ENCODE assay signal across 23 cellular contexts in the genomic region with DNA sequence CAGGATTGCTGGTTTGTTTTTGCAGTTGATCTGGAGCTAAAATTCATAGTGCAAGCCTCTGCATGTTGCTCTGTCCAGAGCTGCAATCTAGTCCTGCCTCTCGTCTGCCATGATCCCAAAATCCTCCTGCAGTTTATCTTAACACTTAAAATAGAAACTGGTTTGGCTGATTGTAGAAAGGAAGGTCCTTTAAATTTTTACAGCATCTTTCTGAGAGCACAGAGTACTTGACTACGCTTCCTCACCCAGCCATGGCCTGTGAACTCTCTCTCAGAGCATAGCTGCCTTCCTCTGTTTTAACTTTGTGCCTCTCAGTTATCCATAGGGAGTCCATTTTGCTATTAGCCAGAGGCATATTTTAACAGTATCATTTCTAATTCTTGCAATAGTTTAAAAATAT.
A peak's percentile ranks its signal among the peaks of the same experiment; 100 is the strongest.
DNase-seq lines count a peak whose midpoint lies in the region; ATAC-seq, FAIRE-seq and TF ChIP-seq lines count a peak whose summit lies in the region.
"Had no signal": no experiment of that assay in that cellular context is flagged by ENCODE, and none has a peak within 500 bp of the region (broad histone marks: within the 10 kb centered on the region; RNA-seq: fewer than 3 reads in every experiment).

No MANE protein-coding gene starts in this region.

- no peaks in the 10 kb centered on the region for H3F3A ChIP-seq in GM23248 (ENCODE audit: insufficient read depth)

- H3K9ac ChIP-seq in GM23248: no peak overlapping the region
- H3K9ac ChIP-seq in KMS-11: peak overlapping the region; percentile 58; the same call in 1 of the 2 replicates
- H3K9ac ChIP-seq in keratinocyte (ENCODE audit: control insufficient read depth, extremely low read depth, insufficient read depth, low read length): no peak overlapping the region

- no peak for TF ChIP-seq CTCF in KMS-11 (conservative IDR thresholded peaks at IDR 0.05; ENCODE audit: low read depth, low read length)
- TF ChIP-seq CTCF in keratinocyte (optimal IDR thresholded peaks at IDR 0.05 in 1 of 3, IDR thresholded peaks at IDR 0.05 in 1 of 3, conservative IDR thresholded peaks at IDR 0.05 in 1 of 3; ENCODE audit: extremely low read depth in 1 of 3, insufficient read depth in 2 of 3, low read length in 3 of 3): no peak

- H3K27ac ChIP-seq in GM23248: no peak overlapping the region
- peak overlapping the region; percentile 90 for H3K27ac ChIP-seq in KMS-11
- H3K27ac ChIP-seq in esophagus (ENCODE audit: low read depth in 2 of 2, low read length in 1 of 2): peak overlapping the region; percentile 65 to 83
- H3K27ac ChIP-seq in keratinocyte (ENCODE audit: control insufficient read depth, insufficient read depth, low read length): no peak overlapping the region
- H3K27ac ChIP-seq: ascending aorta, gastrocnemius medialis, lower lobe of right lung, Peyer's patch had no signal

- H3K36me3 ChIP-seq in GM23248 (ENCODE audit: low read depth) (no peaks in the 10 kb centered on the region), KMS-11 (ENCODE audit: insufficient read depth) (no peaks in the 10 kb centered on the region), esophagus (ENCODE audit: control insufficient read depth in 2 of 2, insufficient read depth in 2 of 2, low read length in 1 of 2) (no peaks in the 10 kb centered on the region), keratinocyte (ENCODE audit: control insufficient read depth in 2 of 2, extremely low read depth in 1 of 2, insufficient read depth in 2 of 2, low read length in 2 of 2) (no peaks in the 10 kb centered on the region)
- H3K36me3 ChIP-seq: ascending aorta, gastrocnemius medialis, lower lobe of right lung, Peyer's patch had no signal

- no peaks in the 10 kb centered on the region for H3K9me1 ChIP-seq in keratinocyte (ENCODE audit: control insufficient read depth, extremely low read depth, insufficient read depth, low read length)

- dilution Hi-C loops in keratinocyte (cut with MboI; ENCODE audit: extremely low pct_ligation_motif_present, low sequenced_read_pairs): no loop called here

- peak; percentile 57 for FAIRE-seq in keratinocyte (lab: Jason Lieb, UNC)
- FAIRE-seq: TTC549 had no signal

- H2AFZ ChIP-seq in GM23248 (0 out of 2 replicates have a peak overlapping the region, but pooled peaks have one; percentile 34), KMS-11 (ENCODE audit: low read depth) (peak overlapping the region; percentile 86), keratinocyte (ENCODE audit: control insufficient read depth, low read length) (peak overlapping the region; percentile 69)

- DNase-seq in GM23248 (no peak), keratinocyte (ENCODE audit: low read depth, low spot score) (no peak), NCI-H526 (lab: John Stamatoyannopoulos, UW) (no peak)
- no peak for DNase-seq in activated CD4-positive, CD25-positive, alpha-beta regulatory T cell (lab: John Stamatoyannopoulos, UW)
- DNase-seq in stimulated activated CD4-positive, alpha-beta T cell treated with anti-CD3 and anti-CD28 coated beads, Interleukin-1b, Interleukin-23, amount 100 ng/mL, for 48 hours: no peak
- DNase-seq: activated CD4-positive, alpha-beta memory T cell treated with anti-CD3 and anti-CD28 coated beads, Interleukin-2, amount 10 ng/mL, durations not matched to agents 7 days and 5 days; activated CD4-positive, CD25-positive, alpha-beta regulatory T cell treated with anti-CD3 and anti-CD28 coated beads, Interleukin-2, amount 50 U/mL, for 72 hours; activated effector memory CD4-positive, alpha-beta T cell treated with Interleukin-2 at 50 U/mL for 16 hours; activated naive CD8-positive, alpha-beta T cell treated with anti-CD3 and anti-CD28 coated beads for 36 hours; cerebellar nuclear complex; erythroblast; gastrocnemius medialis; H7; KBM-7; lower lobe of right lung; NCI-H1436 treated with DMSO at 0.1 percent for 48 hours; NK-92 treated with Interleukin-12 subunit alpha and Interleukin-12 subunit beta, amount 100 ng/mL, for 24 hours; Peyer's patch had no signal

- in situ Hi-C loops in GM23248 (cut with MboI): no loop called here

- H3K27me3 ChIP-seq in GM23248 (replicated peaks; ENCODE audit: insufficient read depth) (no peaks in the 10 kb centered on the region), KMS-11 (ENCODE audit: insufficient read depth, low read depth) (no peaks in the 10 kb centered on the region), esophagus (ENCODE audit: control insufficient read depth in 1 of 2, insufficient read depth in 2 of 2, low read length in 2 of 2) (no peaks in the 10 kb centered on the region), keratinocyte (ENCODE audit: control insufficient read depth, extremely low read depth, insufficient read depth, low read length) (no peaks in the 10 kb centered on the region)
- H3K27me3 ChIP-seq: ascending aorta, gastrocnemius medialis, Peyer's patch had no signal

- H3K9me3 ChIP-seq in GM23248 (ENCODE audit: low read depth): no peaks in the 10 kb centered on the region
- H3K9me3 ChIP-seq in esophagus (ENCODE audit: control insufficient read depth in 2 of 2, insufficient read depth in 1 of 2, low read depth in 1 of 2, low read length in 1 of 2): no peaks in the 10 kb centered on the region
- H3K9me3 ChIP-seq in keratinocyte (ENCODE audit: control insufficient read depth, low read depth, low read length): no peaks in the 10 kb centered on the region
- H3K9me3 ChIP-seq: ascending aorta, gastrocnemius medialis, lower lobe of right lung, Peyer's patch had no signal

- H3K4me1 ChIP-seq in GM23248 (ENCODE audit: insufficient read depth) (peaks cover 20% of the 10 kb centered on the region), KMS-11 (ENCODE audit: low read depth, poor library complexity, severe bottlenecking) (peaks cover 24% of the 10 kb centered on the region), esophagus (ENCODE audit: control insufficient read depth in 2 of 2, insufficient read depth in 2 of 2, low read length in 1 of 2) (peaks cover 0 to 6% of the 10 kb centered on the region in 2 donors), keratinocyte (ENCODE audit: control insufficient read depth, extremely low read depth, insufficient read depth, low read length) (peaks cover 8% of the 10 kb centered on the region)
- H3K4me1 ChIP-seq: gastrocnemius medialis, lower lobe of right lung, Peyer's patch had no signal

- no peaks in the 10 kb centered on the region for H3K79me2 ChIP-seq in GM23248 (ENCODE audit: insufficient read depth)
- no peaks in the 10 kb centered on the region for H3K79me2 ChIP-seq in KMS-11 (ENCODE audit: insufficient read depth, low read depth)
- H3K79me2 ChIP-seq in keratinocyte (ENCODE audit: control insufficient read depth, insufficient read depth, low read length): no peaks in the 10 kb centered on the region

- H4K20me1 ChIP-seq in GM23248 (ENCODE audit: insufficient read depth) (no peaks in the 10 kb centered on the region), KMS-11 (ENCODE audit: insufficient read depth) (no peaks in the 10 kb centered on the region), keratinocyte (ENCODE audit: control insufficient read depth, extremely low read depth, insufficient read depth, low read length) (no peaks in the 10 kb centered on the region)

- H3K4me3 ChIP-seq in GM23248: no peak overlapping the region
- H3K4me3 ChIP-seq in KMS-11 (IDR thresholded peaks at IDR 0.05; ENCODE audit: insufficient read depth, low read depth, low read length): no peak overlapping the region
- no peak overlapping the region for H3K4me3 ChIP-seq in esophagus (ENCODE audit: low read depth in 1 of 2, low read length in 2 of 2)
- no peak overlapping the region for H3K4me3 ChIP-seq in keratinocyte (ENCODE audit: control insufficient read depth in 2 of 3, extremely low read depth in 1 of 3, insufficient read depth in 2 of 3, low read depth in 1 of 3, low read length in 3 of 3)
- H3K4me3 ChIP-seq: ascending aorta, gastrocnemius medialis, lower lobe of right lung, Peyer's patch had no signal

- ATAC-seq in HG03139 (IDR thresholded peaks at IDR 0.05; ENCODE audit: unreplicated experiment): no peak
- ATAC-seq: gastrocnemius medialis, lower lobe of right lung had no signal

- H3K9me2 ChIP-seq in GM23248 (ENCODE audit: insufficient read depth): no peaks in the 10 kb centered on the region

- H3K4me2 ChIP-seq in GM23248 (ENCODE audit: unreplicated experiment) (no peak overlapping the region), KMS-11 (no peak overlapping the region; the same call in 1 of the 2 replicates), keratinocyte (ENCODE audit: control insufficient read depth, extremely low read depth, insufficient read depth, low read depth, low read length) (no peak overlapping the region)

- 73 to 81% methylated on average over 2 of the region's 2 CpGs for WGBS in GM23248 (ENCODE audit: low coverage in 1 of 2, low lambda C conversion rate in 2 of 2, missing lambda C conversion rate in 2 of 2), 2 experiments
- 45 to 48% methylated on average over 2 of the region's 2 CpGs for WGBS in esophagus, 2 donors

Comparison
In these comparisons a context has a peak if more than half of its experiments do, and no peak if none do; other contexts are left out.
1. H2AFZ ChIP-seq: peak in every context shown above with its lines; median percentile 86 in KMS-11; 69 in keratinocyte; 34 in GM23248.
2. H3K27ac ChIP-seq: peak in KMS-11 (single experiment) and esophagus (2 of 2); none in GM23248 (single experiment) and keratinocyte (single experiment).